12 cellular contexts compared by ENCODE assay signal in the genomic region with DNA sequence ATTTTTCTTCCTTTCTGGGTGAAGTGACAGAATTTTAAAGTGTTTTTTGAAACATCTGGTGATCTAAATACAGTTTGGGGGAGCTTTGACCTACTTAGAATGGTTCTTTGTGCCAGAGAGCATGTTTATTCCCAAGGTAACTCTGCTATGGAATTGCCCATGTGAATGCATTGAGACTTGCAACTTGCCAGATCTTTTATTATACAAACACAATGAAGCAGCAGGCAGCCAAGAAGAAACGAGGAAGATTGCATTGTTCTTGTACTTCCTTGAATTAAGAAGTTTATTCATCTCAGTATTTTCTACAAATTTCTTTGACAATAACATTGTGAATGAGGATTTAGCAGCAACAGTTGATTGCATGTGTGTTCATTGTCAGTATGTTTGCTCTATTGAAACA. TPM values are rescaled to one million over a fixed set of nuclear protein-coding genes. Genes with fewer than 3 reads are reported as not detected.
A peak's percentile ranks its signal among the peaks of the same experiment; 100 is the strongest.
DNase-seq lines count a peak whose midpoint lies in the region; ATAC-seq and TF ChIP-seq lines count a peak whose summit lies in the region.
"Had no signal": no experiment of that assay in that cellular context is flagged by ENCODE, and none has a peak within 500 bp of the region (broad histone marks: within the 10 kb centered on the region; RNA-seq: fewer than 3 reads in every experiment).

No MANE protein-coding gene starts in this region.

- peak overlapping the region; percentile 4 for H3K4me3 Mint-ChIP-seq in endodermal cell
- no peak overlapping the region for H3K4me3 Mint-ChIP-seq in natural killer cell treated with Interleukin-12 subunit alpha and Interleukin-12 subunit beta and Interleukin-15 and Interleukin-18, amount 100 ng/mL, for 72 hours
- H3K4me3 Mint-ChIP-seq: activated naive CD8-positive, alpha-beta T cell treated with anti-CD3 and anti-CD28 coated beads for 36 hours had no signal

- no peaks in the 10 kb centered on the region for H3K27me3 Mint-ChIP-seq in endodermal cell (ENCODE audit: insufficient read depth)
- no peaks in the 10 kb centered on the region for H3K27me3 Mint-ChIP-seq in natural killer cell treated with Interleukin-12 subunit alpha and Interleukin-12 subunit beta and Interleukin-15 and Interleukin-18, amount 100 ng/mL, for 72 hours

- peaks cover 2% of the 10 kb centered on the region for H3K79me1 ChIP-seq in mesendoderm (ENCODE audit: low read length)

- H2BK5ac ChIP-seq in mesendoderm (ENCODE audit: low read length): no peak overlapping the region

- no peak overlapping the region for H3K4ac ChIP-seq in mesendoderm (ENCODE audit: low read depth, low read length)

- no peak overlapping the region for H3K4me2 ChIP-seq in mesendoderm (ENCODE audit: low read length)

- ATAC-seq in heart right ventricle: peak in 6 of 8 donors; percentile 10 to 69 (median 36)
- no peak for ATAC-seq in upper lobe of right lung
- ATAC-seq in natural killer cell treated with Interleukin-12 subunit alpha and Interleukin-12 subunit beta and Interleukin-15 and Interleukin-18, amount 100 ng/mL, for 72 hours: no peak

- H3K36me3 Mint-ChIP-seq in endodermal cell (ENCODE audit: low read depth): peaks cover 15% of the 10 kb centered on the region
- H3K36me3 Mint-ChIP-seq in natural killer cell treated with Interleukin-12 subunit alpha and Interleukin-12 subunit beta and Interleukin-15 and Interleukin-18, amount 100 ng/mL, for 72 hours: no peaks in the 10 kb centered on the region
- H3K36me3 Mint-ChIP-seq: activated naive CD8-positive, alpha-beta T cell treated with anti-CD3 and anti-CD28 coated beads for 36 hours had no signal

- peak overlapping the region in 9 of 10 donors; percentile 11 to 76 (median 69) for H3K27ac ChIP-seq in heart right ventricle
- peak overlapping the region; percentile 5 for H3K27ac ChIP-seq in endodermal cell (ENCODE audit: low read depth, low read length)
- H3K27ac ChIP-seq in mesendoderm (ENCODE audit: low read depth, low read length): no peak overlapping the region
- peak overlapping the region; percentile 43 for H3K27ac ChIP-seq in upper lobe of right lung
- H3K27ac ChIP-seq: thoracic aorta, WERI-Rb-1 had no signal

- no peak overlapping the region for H2AK5ac ChIP-seq in mesendoderm (ENCODE audit: low read length)

- H3K23ac ChIP-seq in mesendoderm (ENCODE audit: low read length): no peak overlapping the region

- H3K9ac ChIP-seq in endodermal cell (ENCODE audit: extremely low read depth, low read length, poor library complexity, severe bottlenecking): peak overlapping the region; percentile 9
- no peak overlapping the region for H3K9ac ChIP-seq in mesendoderm (ENCODE audit: low read length)

- H2BK15ac ChIP-seq in mesendoderm (replicated peaks; ENCODE audit: low read depth): no peak overlapping the region

- H3K9me3 Mint-ChIP-seq in endodermal cell: no peaks in the 10 kb centered on the region
- no peaks in the 10 kb centered on the region for H3K9me3 Mint-ChIP-seq in natural killer cell treated with Interleukin-12 subunit alpha and Interleukin-12 subunit beta and Interleukin-15 and Interleukin-18, amount 100 ng/mL, for 72 hours
- H3K9me3 Mint-ChIP-seq: activated naive CD8-positive, alpha-beta T cell treated with anti-CD3 and anti-CD28 coated beads for 36 hours had no signal

- H2BK120ac ChIP-seq in mesendoderm (ENCODE audit: low read depth, low read length): no peak overlapping the region

- peaks cover 15% of the 10 kb centered on the region for H3K79me2 ChIP-seq in mesendoderm (ENCODE audit: control insufficient read depth, insufficient read depth, low read length)

- H3K9me3 ChIP-seq in heart right ventricle: no peaks in the 10 kb centered on the region
- no peaks in the 10 kb centered on the region for H3K9me3 ChIP-seq in endodermal cell (ENCODE audit: control insufficient read depth, low read length)
- H3K9me3 ChIP-seq in upper lobe of right lung: no peaks in the 10 kb centered on the region
- H3K9me3 ChIP-seq: thoracic aorta had no signal

- peaks cover 57% of the 10 kb centered on the region for H3K4me1 Mint-ChIP-seq in endodermal cell
- no peaks in the 10 kb centered on the region for H3K4me1 Mint-ChIP-seq in natural killer cell treated with Interleukin-12 subunit alpha and Interleukin-12 subunit beta and Interleukin-15 and Interleukin-18, amount 100 ng/mL, for 72 hours (ENCODE audit: low read depth in 2 of 2)
- H3K4me1 Mint-ChIP-seq: activated naive CD8-positive, alpha-beta T cell treated with anti-CD3 and anti-CD28 coated beads for 36 hours had no signal

- H3K27ac Mint-ChIP-seq in endodermal cell: peak overlapping the region; percentile 83
- no peak overlapping the region for H3K27ac Mint-ChIP-seq in natural killer cell treated with Interleukin-12 subunit alpha and Interleukin-12 subunit beta and Interleukin-15 and Interleukin-18, amount 100 ng/mL, for 72 hours
- H3K27ac Mint-ChIP-seq: activated naive CD8-positive, alpha-beta T cell treated with anti-CD3 and anti-CD28 coated beads for 36 hours had no signal

- 8 to 14% methylated on average over 1 of the region's 1 CpG for WGBS in heart right ventricle, 2 donors
- 7% methylated on average over 1 of the region's 1 CpG; no CpG with 5 or more reads in 1 of the 2 experiments for WGBS in endodermal cell (ENCODE audit: insufficient coverage in 1 of 2, insufficient read length in 1 of 2), 2 experiments
- no CpG with 5 or more reads among the region's 1 CpG for WGBS in mesendoderm (ENCODE audit: extremely low coverage, insufficient coverage, low lambda C conversion rate)

- H4K5ac ChIP-seq in mesendoderm (ENCODE audit: low read length): no peak overlapping the region

- intact Hi-C loops in heart right ventricle (cut with DNase I) (loop anchor here in 8 of 10 donors (1.0 to 10.0 kb wide), 11 partner anchors 53 to 217 kb away; partner anchors contain the start of gene FGD4 (in 2 of the 8)), cardiac septum (cut with DNase I) (loop anchor here (2.0 to 5.0 kb wide), 4 partner anchors 54 to 217 kb away; no protein-coding TSS in a partner anchor), upper lobe of right lung (cut with DNase I) (loop anchor here (5.0 kb wide), 1 partner anchor 202 kb away; no protein-coding TSS in a partner anchor)

- H3K18ac ChIP-seq in mesendoderm (ENCODE audit: low read length): no peak overlapping the region

- peak in 1 of 2 donors; percentile 24 for DNase-seq in heart right ventricle
- no peak for DNase-seq in cardiac septum (ENCODE audit: low spot score)
- DNase-seq in endodermal cell: peak; percentile 61
- peak; percentile 69 for DNase-seq in mesendoderm
- DNase-seq in upper lobe of right lung: no peak
- no peak for DNase-seq in natural killer cell treated with Interleukin-12 subunit alpha and Interleukin-12 subunit beta and Interleukin-15 and Interleukin-18, amount 100 ng/mL, for 72 hours (ENCODE audit: low spot score)
- DNase-seq in activated effector memory CD4-positive, alpha-beta T cell treated with Interleukin-2 at 50 U/mL for 16 hours: no peak
- no peak for DNase-seq in SIG-M5 (lab: John Stamatoyannopoulos, UW)
- DNase-seq: activated naive CD8-positive, alpha-beta T cell treated with anti-CD3 and anti-CD28 coated beads for 36 hours; stimulated activated CD4-positive, alpha-beta T cell treated with anti-CD3 and anti-CD28 coated beads, Interleukin-12 subunit alpha, Interleukin-12 subunit beta, amount 100 ng/mL, for 4 hours; WERI-Rb-1 had no signal

- no peak overlapping the region for H3K56ac ChIP-seq in mesendoderm (ENCODE audit: low read length)

- TF ChIP-seq CTCF in heart right ventricle (IDR thresholded peaks at IDR 0.05) (no peak), endodermal cell (conservative IDR thresholded peaks at IDR 0.05) (no peak), upper lobe of right lung (IDR thresholded peaks at IDR 0.05) (no peak)

- no peak overlapping the region for H4K8ac ChIP-seq in mesendoderm (ENCODE audit: low read depth, low read length)

- H3K4me1 ChIP-seq in heart right ventricle (peaks cover 7 to 80% (median 61%) of the 10 kb centered on the region in 9 donors), endodermal cell (ENCODE audit: control insufficient read depth, insufficient read depth, low read length) (peaks cover 21% of the 10 kb centered on the region), mesendoderm (ENCODE audit: control insufficient read depth, low read depth, low read length) (no peaks in the 10 kb centered on the region), upper lobe of right lung (peaks cover 34% of the 10 kb centered on the region)

- H3K4me3 ChIP-seq in heart right ventricle: no peak overlapping the region
- H3K4me3 ChIP-seq in endodermal cell (ENCODE audit: low read length): peak overlapping the region; percentile 3
- no peak overlapping the region for H3K4me3 ChIP-seq in mesendoderm (ENCODE audit: low read length)
- no peak overlapping the region for H3K4me3 ChIP-seq in upper lobe of right lung

- H3K27me3 ChIP-seq in heart right ventricle: no peaks in the 10 kb centered on the region
- H3K27me3 ChIP-seq in endodermal cell (ENCODE audit: control insufficient read depth, insufficient read depth, low read length, poor library complexity, severe bottlenecking): no peaks in the 10 kb centered on the region
- H3K27me3 ChIP-seq in mesendoderm (ENCODE audit: insufficient read depth, low read length, poor library complexity): no peaks in the 10 kb centered on the region
- H3K27me3 ChIP-seq in upper lobe of right lung: no peaks in the 10 kb centered on the region

- H3K36me3 ChIP-seq in heart right ventricle (no peaks in the 10 kb centered on the region), endodermal cell (ENCODE audit: control insufficient read depth, insufficient read depth, low read length) (peaks cover 23% of the 10 kb centered on the region), mesendoderm (ENCODE audit: control insufficient read depth, insufficient read depth, low read length) (no peaks in the 10 kb centered on the region), upper lobe of right lung (no peaks in the 10 kb centered on the region)
- H3K36me3 ChIP-seq: thoracic aorta, WERI-Rb-1 had no signal

RNA-seq across cellular contexts. Expression of gene FGD4, which starts 55.5 kb away (rescaled TPM):
- total RNA-seq in heart right ventricle (10 to 100 TPM; 14.4 to 36.9 (median 26.5) TPM), cardiac septum (19.4 TPM), endodermal cell (10 to 100 TPM; 27.6 to 57.7 TPM), upper lobe of right lung (65.5 TPM)
- 1 to 10 TPM; 2.6 to 7.7 TPM for polyA plus RNA-seq in heart right ventricle
- 10.7 TPM for polyA plus RNA-seq in endodermal cell (2013, experiment 1 of 2)
- polyA plus RNA-seq in endodermal cell (2013, experiment 2 of 2): 11.1 TPM
- 8.2 TPM for polyA plus RNA-seq in mesendoderm (2013, experiment 1 of 2)
- 9.0 TPM for polyA plus RNA-seq in mesendoderm (2013, experiment 2 of 2)
- under 1 TPM; 0.22 to 0.31 TPM for total RNA-seq in natural killer cell treated with Interleukin-12 subunit alpha and Interleukin-12 subunit beta and Interleukin-15 and Interleukin-18, amount 100 ng/mL, for 72 hours

Comparison
In these comparisons a context has a peak if more than half of its experiments do, and no peak if none do; other contexts are left out.
1. ATAC-seq: peak in heart right ventricle (6 of 8); none in upper lobe of right lung (single experiment) and natural killer cell treated with Interleukin-12 subunit alpha and Interleukin-12 subunit beta and Interleukin-15 and Interleukin-18, amount 100 ng/mL, for 72 hours (0 of 2).
2. DNase-seq: peak in endodermal cell (single experiment) and mesendoderm (single experiment); none in cardiac septum (single experiment), upper lobe of right lung (single experiment), natural killer cell treated with Interleukin-12 subunit alpha and Interleukin-12 subunit beta and Interleukin-15 and Interleukin-18, amount 100 ng/mL, for 72 hours (single experiment), activated effector memory CD4-positive, alpha-beta T cell treated with Interleukin-2 at 50 U/mL for 16 hours (single experiment) and SIG-M5 (single experiment).
3. RNA of gene FGD4, which starts 55.5 kb away (total RNA-seq): 65.5 TPM in upper lobe of right lung (single experiment), 27.6 to 57.7 TPM in endodermal cell, 14.4 to 36.9 TPM in heart right ventricle and 19.4 TPM in cardiac septum (single experiment); 0.22 to 0.31 TPM in natural killer cell treated with Interleukin-12 subunit alpha and Interleukin-12 subunit beta and Interleukin-15 and Interleukin-18, amount 100 ng/mL, for 72 hours; every median in the first group is over 10 times any median in the second.